ENCODE assay signal across 4 cellular contexts in the genomic region with DNA sequence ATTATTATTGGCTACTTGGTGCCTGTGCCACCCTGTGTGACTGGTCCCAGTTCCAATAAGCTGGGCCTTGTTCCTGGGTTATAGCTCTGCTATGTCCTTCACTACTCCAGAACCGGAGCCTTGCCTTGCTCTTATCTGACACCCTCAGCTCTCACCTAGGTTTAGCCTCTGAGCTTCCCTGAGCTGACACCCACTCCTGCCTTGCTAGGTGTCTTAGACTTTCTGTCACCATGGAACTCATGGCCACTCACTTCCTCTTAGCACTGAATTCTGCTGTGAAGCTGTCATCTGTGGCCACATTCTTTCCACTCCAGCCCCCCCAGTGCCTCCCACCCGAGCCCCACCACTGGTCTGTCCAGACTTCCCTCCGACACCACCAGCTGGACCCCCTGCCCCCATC. TPM values are rescaled to one million over a fixed set of nuclear protein-coding genes. Genes with fewer than 3 reads are reported as not detected.
"Had no signal": no experiment of that assay in that cellular context is flagged by ENCODE, and none has a peak within 500 bp of the region (broad histone marks: within the 10 kb centered on the region; RNA-seq: fewer than 3 reads in every experiment).

No MANE protein-coding gene starts in this region.

RNA-seq across cellular contexts. Expression of gene RHCE, which starts 30.9 kb away (rescaled TPM):
- total RNA-seq: natural killer cell treated with Interleukin-12 subunit alpha and Interleukin-12 subunit beta and Interleukin-15 and Interleukin-18, amount 100 ng/mL, for 72 hours; neural crest cell; posterior vena cava; transverse colon had no signal
